24 cellular contexts compared by ENCODE assay signal in genomic region chr1:175131100-175131499, GRCh38.
DNase-seq lines count a peak whose midpoint lies in the region; ATAC-seq and TF ChIP-seq lines count a peak whose summit lies in the region.
"Had no signal": no experiment of that assay in that cellular context is flagged by ENCODE, and none has a peak within 500 bp of the region (broad histone marks: within the 10 kb centered on the region; RNA-seq: fewer than 3 reads in every experiment).

No MANE protein-coding gene starts in this region.

- no peak overlapping the region for H3K14ac ChIP-seq in mesenchymal stem cell (ENCODE audit: low read length in 2 of 2)

- H3K18ac ChIP-seq in mesenchymal stem cell (ENCODE audit: low read depth in 1 of 2, low read length in 2 of 2) = no peak overlapping the region

- no peak overlapping the region for H2AFZ ChIP-seq in mesenchymal stem cell (ENCODE audit: low read depth, low read length)

- H3K27ac ChIP-seq in heart right ventricle = peak overlapping the region in 7 of 10 donors; percentile 29 to 79 (median 43)
- no peak overlapping the region for H3K27ac ChIP-seq in mesenchymal stem cell (ENCODE audit: low read length, poor library complexity, severe bottlenecking)
- H3K27ac ChIP-seq: ascending aorta; BLaER1 treated with 17β-estradiol and CSF1 and Interleukin-3, amounts not matched to agents 10 nM and 100 nM; KMS-11 had no signal

- TF ChIP-seq CTCF in heart right ventricle (IDR thresholded peaks at IDR 0.05) = no peak

- H3K9ac ChIP-seq in adipocyte (ENCODE audit: low read length) (no peak overlapping the region), mesenchymal stem cell (ENCODE audit: low read length) (no peak overlapping the region)
- H3K9ac ChIP-seq: BLaER1 treated with 17β-estradiol and CSF1 and Interleukin-3, amounts not matched to agents 10 nM and 100 nM; KMS-11 had no signal

- H3K79me1 ChIP-seq in mesenchymal stem cell (replicated peaks; ENCODE audit: low read length, poor library complexity, severe bottlenecking) = no peaks in the 10 kb centered on the region

- no peak overlapping the region for H4K8ac ChIP-seq in mesenchymal stem cell (ENCODE audit: low read length)

- no peak overlapping the region for H2BK120ac ChIP-seq in mesenchymal stem cell (ENCODE audit: low read depth, low read length)

- H3K4me1 ChIP-seq in heart right ventricle (peaks cover 2 to 58% (median 38%) of the 10 kb centered on the region in 9 donors), adipocyte (ENCODE audit: control insufficient read depth, insufficient read depth, low read length) (peaks cover 68% of the 10 kb centered on the region), mesenchymal stem cell (ENCODE audit: control insufficient read depth, insufficient read depth, low read depth, low read length) (peaks cover 2% of the 10 kb centered on the region)

- intact Hi-C loops in heart right ventricle (cut with DNase I) = no loop called here
- intact Hi-C loops in left ventricle myocardium superior (cut with micrococcal nuclease) = no loop called here

- H3K4me2 ChIP-seq in mesenchymal stem cell (ENCODE audit: low read length, poor library complexity, severe bottlenecking) = no peak overlapping the region
- H3K4me2 ChIP-seq: KMS-11 had no signal

- H3K27me3 ChIP-seq in heart right ventricle = no peaks in the 10 kb centered on the region
- no peaks in the 10 kb centered on the region for H3K27me3 ChIP-seq in adipocyte (replicated peaks; ENCODE audit: control insufficient read depth, insufficient read depth, low read length)
- peaks cover 7 to 8% of the 10 kb centered on the region in 2 experiments for H3K27me3 ChIP-seq in mesenchymal stem cell (ENCODE audit: control insufficient read depth in 1 of 2, insufficient read depth in 1 of 2, low read length in 2 of 2)
- H3K27me3 ChIP-seq: ascending aorta; BLaER1 treated with 17β-estradiol and CSF1 and Interleukin-3, amounts not matched to agents 10 nM and 100 nM had no signal

- no peak overlapping the region for H3K4ac ChIP-seq in mesenchymal stem cell (ENCODE audit: low read depth in 1 of 2, low read length in 2 of 2)

- H2BK15ac ChIP-seq in mesenchymal stem cell (ENCODE audit: low read depth, poor library complexity, severe bottlenecking) = no peak overlapping the region

- 60 to 67% methylated on average over 1 of the region's 1 CpG for WGBS in heart right ventricle, 2 donors
- no CpG with 5 or more reads among the region's 1 CpG for WGBS in mesenchymal stem cell

- H3K23ac ChIP-seq in mesenchymal stem cell (ENCODE audit: low read length in 2 of 2) = no peak overlapping the region

- H2BK12ac ChIP-seq in mesenchymal stem cell (ENCODE audit: low read length in 2 of 2) = no peak overlapping the region

- no peak for TF ChIP-seq POLR2A in GM18505 (IDR thresholded peaks at IDR 0.05; ENCODE audit: borderline replicate concordance, extremely low read depth, insufficient read depth, insufficient read length)

- no peak overlapping the region for H2AK5ac ChIP-seq in mesenchymal stem cell (ENCODE audit: low read length, severe bottlenecking)

- no peaks in the 10 kb centered on the region for H3K9me3 ChIP-seq in heart right ventricle
- no peaks in the 10 kb centered on the region for H3K9me3 ChIP-seq in adipocyte (ENCODE audit: control insufficient read depth, low read length)
- no peaks in the 10 kb centered on the region for H3K9me3 ChIP-seq in mesenchymal stem cell (ENCODE audit: control insufficient read depth, low read length)
- H3K9me3 ChIP-seq: ascending aorta; BLaER1 treated with 17β-estradiol and CSF1 and Interleukin-3, amounts not matched to agents 10 nM and 100 nM had no signal

- ATAC-seq in heart right ventricle (peak in 3 of 8 donors; percentile 26 to 39 (median 39)), left ventricle myocardium superior (no peak), GM18505 (IDR thresholded peaks at IDR 0.05; ENCODE audit: unreplicated experiment) (no peak)
- ATAC-seq: activated CD8-positive, alpha-beta T cell treated with anti-CD3 and anti-CD28 coated beads, Interleukin-2, amount 10 ng/mL, durations not matched to agents 7 days and 5 days; activated T-cell treated with anti-CD3 and anti-CD28 coated beads, Interleukin-2, amount 50 U/mL, for 4 hours; HCT116 had no signal

- H3K4me3 ChIP-seq in heart right ventricle = no peak overlapping the region
- no peak overlapping the region for H3K4me3 ChIP-seq in adipocyte (ENCODE audit: low read length)
- no peak overlapping the region for H3K4me3 ChIP-seq in mesenchymal stem cell (ENCODE audit: insufficient read depth in 1 of 2, low read depth in 1 of 2, low read length in 2 of 2)
- H3K4me3 ChIP-seq: ascending aorta; BLaER1 treated with 17β-estradiol and CSF1 and Interleukin-3, amounts not matched to agents 10 nM and 100 nM had no signal

- H3K36me3 ChIP-seq in heart right ventricle (no peaks in the 10 kb centered on the region), adipocyte (ENCODE audit: control insufficient read depth, insufficient read depth, low read length, severe bottlenecking) (no peaks in the 10 kb centered on the region), mesenchymal stem cell (ENCODE audit: control insufficient read depth in 1 of 2, insufficient read depth in 2 of 2, low read depth in 1 of 2, low read length in 2 of 2) (no peaks in the 10 kb centered on the region)
- H3K36me3 ChIP-seq: ascending aorta; BLaER1 treated with 17β-estradiol and CSF1 and Interleukin-3, amounts not matched to agents 10 nM and 100 nM had no signal

- no peak overlapping the region for H4K91ac ChIP-seq in mesenchymal stem cell (ENCODE audit: low read length)

- DNase-seq in heart right ventricle (no peak), left ventricle myocardium superior (no peak), adipocyte (ENCODE audit: low read depth) (peak; percentile 76), mesenchymal stem cell (peak; percentile 15), C1 segment of cervical spinal cord (lab: John Stamatoyannopoulos, UW) (no peak), activated gamma-delta T cell treated with Interleukin-2 at 50 U/mL for 16 hours (no peak)
- no peak for DNase-seq in stimulated activated naive CD4-positive, alpha-beta T cell (lab: John Stamatoyannopoulos, UW)
- DNase-seq: activated B cell treated with CpG ODN at 0.5 μM for 24 hours; activated CD8-positive, alpha-beta T cell treated with anti-CD3 and anti-CD28 coated beads, Interleukin-2, amount 10 ng/mL, durations not matched to agents 7 days and 5 days; activated naive CD4-positive, alpha-beta T cell treated with anti-CD3 and anti-CD28 coated beads, Interleukin-2, amount 50 U/mL, for 16 hours; activated T-cell treated with anti-CD3 and anti-CD28 coated beads, Interleukin-2, amount 50 U/mL, for 4 hours; Calu3; caudate nucleus; EL; NCI-H1436 treated with DMSO at 0.1 percent for 48 hours; NCI-H524 treated with DMSO at 0.1 percent for 48 hours; nucleus accumbens; RPMI8226; stimulated activated CD4-positive, alpha-beta T cell treated with anti-CD3 and anti-CD28 coated beads, Interleukin-4, amount 100 ng/mL, for 1 hour had no signal

- no peak overlapping the region for H2BK5ac ChIP-seq in mesenchymal stem cell (ENCODE audit: low read depth, low read length, poor library complexity, severe bottlenecking)

Comparison
In these comparisons a context has a peak if more than half of its experiments do, and no peak if none do; other contexts are left out.
1. DNase-seq: peak in adipocyte (single experiment) and mesenchymal stem cell (single experiment); none in heart right ventricle (0 of 2), left ventricle myocardium superior (single experiment), C1 segment of cervical spinal cord (0 of 14), activated gamma-delta T cell treated with Interleukin-2 at 50 U/mL for 16 hours (single experiment) and stimulated activated naive CD4-positive, alpha-beta T cell (0 of 6).